Comparison of ENCODE assay signal across 25 cellular contexts in genomic region chr6:131331873-131332759, GRCh38.
DNase-seq lines count a peak whose midpoint lies in the region; ATAC-seq, FAIRE-seq and TF ChIP-seq lines count a peak whose summit lies in the region.
"Had no signal": no experiment of that assay in that cellular context is flagged by ENCODE, and none has a peak within 500 bp of the region (broad histone marks: within the 10 kb centered on the region; RNA-seq: fewer than 3 reads in every experiment).

No MANE protein-coding gene starts in this region.

- no peaks in the 10 kb centered on the region for H3K9me3 Mint-ChIP-seq in naive thymus-derived CD4-positive, alpha-beta T cell
- H3K9me3 Mint-ChIP-seq: CD8-positive, alpha-beta memory T cell had no signal

- H3K23me2 ChIP-seq in H1 (ENCODE audit: low read depth, low read length) = no peaks in the 10 kb centered on the region

- H3K23ac ChIP-seq in H1 (ENCODE audit: insufficient read length) = no peak overlapping the region

- H4K5ac ChIP-seq in H1 (ENCODE audit: insufficient read length, low read depth, low read length) = no peak overlapping the region

- no peak overlapping the region for H3K14ac ChIP-seq in H1 (ENCODE audit: insufficient read length)

- H3K27me3 ChIP-seq in cardiac muscle cell (no peaks in the 10 kb centered on the region), heart left ventricle (no peaks in the 10 kb centered on the region), H1 (replicated peaks in 1 of 4; ENCODE audit: control insufficient read depth in 3 of 4, extremely low read depth in 1 of 4, insufficient read depth in 3 of 4, low read length in 3 of 4) (no peaks in the 10 kb centered on the region), pancreas (no peaks in the 10 kb centered on the region)
- H3K27me3 ChIP-seq in naive thymus-derived CD4-positive, alpha-beta T cell (ENCODE audit: control insufficient read depth in 2 of 2, insufficient read depth in 2 of 2, low read length in 2 of 2) = no peaks in the 10 kb centered on the region

- no peak overlapping the region for H4K8ac ChIP-seq in H1 (ENCODE audit: extremely low read depth, insufficient read depth, low read length)

- no peak for DNase-seq in cardiac muscle cell (ENCODE audit: low read depth in 1 of 2, low spot score in 1 of 2)
- DNase-seq in heart left ventricle = no peak
- DNase-seq in H1 (ENCODE audit: low read depth in 1 of 2, low spot score in 2 of 2) = no peak
- no peak for DNase-seq in naive thymus-derived CD4-positive, alpha-beta T cell
- DNase-seq in NAMALWA (ENCODE audit: low spot score) = no peak
- DNase-seq in pancreas = no peak
- no peak for DNase-seq in SKM-1 treated with dmso at 0.1 percent for 144 hours (lab: John Stamatoyannopoulos, UW; ENCODE audit: unreplicated experiment)
- DNase-seq in HTR-8/SVneo (ENCODE audit: insufficient read length, low spot score) = no peak
- DNase-seq: AML-193; C1 segment of cervical spinal cord; Calu3; CD8-positive, alpha-beta memory T cell; DMS153; GOT3; KG1; NCI-H1105 treated with DMSO at 0.1 percent for 48 hours; NCI-H2081; NCI-H2171; NCI-H345; NCI-H524 treated with DMSO at 0.1 percent for 48 hours; PC-3; Right ventricle myocardium superior had no signal

- no peaks in the 10 kb centered on the region for H3K27me3 Mint-ChIP-seq in naive thymus-derived CD4-positive, alpha-beta T cell
- H3K27me3 Mint-ChIP-seq: CD8-positive, alpha-beta memory T cell had no signal

- no peak overlapping the region for H2BK120ac ChIP-seq in H1 (replicated peaks; ENCODE audit: low read depth, low read length)

- no peak for TF ChIP-seq RAD21 in H1 (IDR thresholded peaks at IDR 0.05 in 1 of 2, conservative IDR thresholded peaks at IDR 0.05 in 1 of 2; ENCODE audit: low read depth in 2 of 2, low read length in 2 of 2)

- H3K36me3 ChIP-seq in cardiac muscle cell (no peaks in the 10 kb centered on the region), heart left ventricle (no peaks in the 10 kb centered on the region), H1 (ENCODE audit: control insufficient read depth in 2 of 4, insufficient read depth in 4 of 4, low read length in 3 of 4) (peaks cover 0 to 5% (median 0%) of the 10 kb centered on the region in 4 experiments; a peak in 1 of 8 replicates), pancreas (no peaks in the 10 kb centered on the region)
- H3K36me3 ChIP-seq in naive thymus-derived CD4-positive, alpha-beta T cell (ENCODE audit: control insufficient read depth in 2 of 3, insufficient read depth in 3 of 3, low read length in 3 of 3) = no peaks in the 10 kb centered on the region

- H3K4me2 ChIP-seq in H1 (ENCODE audit: insufficient read depth in 1 of 2, low read depth in 2 of 2, low read length in 2 of 2) = no peak overlapping the region

- no peaks in the 10 kb centered on the region for H3K79me2 ChIP-seq in H1 (ENCODE audit: control insufficient read depth in 1 of 2, insufficient read depth in 2 of 2, low read length in 2 of 2)

- no peak overlapping the region for H2BK20ac ChIP-seq in H1 (ENCODE audit: low read length)

- H2BK5ac ChIP-seq in H1 (ENCODE audit: low read depth, low read length) = no peak overlapping the region

- no peaks in the 10 kb centered on the region for H4K20me1 ChIP-seq in H1 (replicated peaks in 1 of 2; ENCODE audit: control insufficient read depth in 1 of 2, insufficient read depth in 2 of 2, low read length in 2 of 2)

- H2AK5ac ChIP-seq in H1 (ENCODE audit: low read depth, low read length) = no peak overlapping the region

- H3K4me1 ChIP-seq in cardiac muscle cell (ENCODE audit: low read depth) (peaks cover 11% of the 10 kb centered on the region), heart left ventricle (no peaks in the 10 kb centered on the region), H1 (replicated peaks in 1 of 4; ENCODE audit: control insufficient read depth in 3 of 4, insufficient read depth in 4 of 4, low read length in 3 of 4) (peaks cover 0 to 9% (median 2%) of the 10 kb centered on the region in 4 experiments; a peak in 2 of 7 replicates), pancreas (peaks cover 0 to 5% (median 0%) of the 10 kb centered on the region in 3 donors)
- H3K4me1 ChIP-seq in naive thymus-derived CD4-positive, alpha-beta T cell (ENCODE audit: control insufficient read depth in 2 of 2, insufficient read depth in 2 of 2, low read length in 2 of 2) = no peaks in the 10 kb centered on the region

- peaks cover 0 to 15% (median 0%) of the 10 kb centered on the region in 5 donors for H3K36me3 Mint-ChIP-seq in naive thymus-derived CD4-positive, alpha-beta T cell
- H3K36me3 Mint-ChIP-seq: CD8-positive, alpha-beta memory T cell had no signal

- H3K18ac ChIP-seq in H1 (ENCODE audit: extremely low read depth, low read length) = peak overlapping the region; percentile 5; the same call in 1 of the 2 replicates

- no peak overlapping the region for H2AFZ ChIP-seq in H1 (ENCODE audit: low read length)

- H3K4ac ChIP-seq in H1 (replicated peaks; ENCODE audit: insufficient read length, low read depth, low read length) = no peak overlapping the region

- intact Hi-C loops in heart left ventricle (cut with DNase I) (loop anchor here in 1 of 10 donors (10.0 kb wide), 1 partner anchor 123 kb away; no protein-coding TSS in a partner anchor), pancreas (cut with DNase I) (no loop called here)
- intact Hi-C loops in naive thymus-derived CD4-positive, alpha-beta T cell (cut with micrococcal nuclease) = no loop called here

- no peaks in the 10 kb centered on the region for H3K9me3 ChIP-seq in cardiac muscle cell (ENCODE audit: low read depth)
- no peaks in the 10 kb centered on the region for H3K9me3 ChIP-seq in heart left ventricle
- H3K9me3 ChIP-seq in H1 (ENCODE audit: insufficient read depth in 2 of 2, low read depth in 1 of 2, low read length in 1 of 2) = no peaks in the 10 kb centered on the region
- H3K9me3 ChIP-seq in naive thymus-derived CD4-positive, alpha-beta T cell (ENCODE audit: control insufficient read depth in 2 of 3, low read length in 3 of 3) = no peaks in the 10 kb centered on the region
- no peaks in the 10 kb centered on the region for H3K9me3 ChIP-seq in pancreas

- no peak overlapping the region for H2BK15ac ChIP-seq in H1 (ENCODE audit: low read length)

- peak overlapping the region; percentile 47 for H3K27ac ChIP-seq in cardiac muscle cell
- H3K27ac ChIP-seq in heart left ventricle = no peak overlapping the region
- no peak overlapping the region for H3K27ac ChIP-seq in H1 (ENCODE audit: low read depth, low read length)
- no peak overlapping the region for H3K27ac ChIP-seq in naive thymus-derived CD4-positive, alpha-beta T cell (ENCODE audit: low read depth, low read length)
- H3K27ac ChIP-seq in pancreas = no peak overlapping the region

- ATAC-seq in heart left ventricle (no peak), pancreas (no peak)
- peak; percentile 74 for ATAC-seq in naive thymus-derived CD4-positive, alpha-beta T cell
- ATAC-seq: HepG2, PC-3 had no signal

- TF ChIP-seq CTCF in cardiac muscle cell (IDR thresholded peaks at IDR 0.05; ENCODE audit: low read depth, low read length) (no peak), heart left ventricle (IDR thresholded peaks at IDR 0.05) (no peak), H1 (IDR thresholded peaks at IDR 0.05; ENCODE audit: control extremely low read depth in 1 of 3, insufficient read depth in 1 of 3, low read depth in 1 of 3, low read length in 3 of 3) (no peak), pancreas (IDR thresholded peaks at IDR 0.05) (no peak)

- no peak overlapping the region for H4K91ac ChIP-seq in H1 (replicated peaks; ENCODE audit: insufficient read length, low read length)

- WGBS in heart left ventricle, 4 donors = 76 to 85% (median 80%) methylated on average over 5 of the region's 5 CpGs
- 93% methylated on average over 5 of the region's 5 CpGs; no CpG with 5 or more reads in 1 of the 2 experiments for whole genome bisulfite sequencing in H1 (ENCODE audit: extremely low coverage in 1 of 2, insufficient coverage in 1 of 2, insufficient read length in 1 of 2, insufficient replicate concordance in 2 of 2, low coverage in 1 of 2, low lambda C conversion rate in 2 of 2, missing lambda C conversion rate in 1 of 2), 2 experiments
- WGBS in pancreas, 2 donors = 83 to 85% methylated on average over 5 of the region's 5 CpGs

- FAIRE-seq in H1 (lab: Jason Lieb, UNC) = no peak
- FAIRE-seq in pancreas (lab: Jason Lieb, UNC) = no peak
- no peak for FAIRE-seq in HTR-8/SVneo (lab: Jason Lieb, UNC)
- FAIRE-seq: G401.6, GM12892, HepG2 had no signal

- CTCF ChIA-PET in H1 (lab: Charles Lee; ENCODE audit: partially characterized antibody) = interaction anchor here (1.2 kb wide), 1 partner anchor 19 kb away, joined by 3 read pairs; no protein-coding TSS in a partner anchor
- CTCF ChIA-PET in naive thymus-derived CD4-positive, alpha-beta T cell (lab: Charles Lee) = no interaction called here

- no peak overlapping the region for H3K4me3 Mint-ChIP-seq in naive thymus-derived CD4-positive, alpha-beta T cell
- H3K4me3 Mint-ChIP-seq: CD8-positive, alpha-beta memory T cell had no signal

- POLR2A ChIA-PET in H1 (lab: Charles Lee; ENCODE audit: partially characterized antibody) = interaction anchor here (1.5 kb wide), 1 partner anchor 49 kb away, joined by 4 read pairs; no protein-coding TSS in a partner anchor
- POLR2A ChIA-PET in naive thymus-derived CD4-positive, alpha-beta T cell (lab: Charles Lee) = no interaction called here

- H3K4me3 ChIP-seq in cardiac muscle cell (no peak overlapping the region), heart left ventricle (no peak overlapping the region), H1 (ENCODE audit: extremely low read depth in 1 of 4, insufficient read depth in 2 of 4, low read depth in 3 of 4, low read length in 4 of 4) (no peak overlapping the region), pancreas (no peak overlapping the region)
- no peak overlapping the region for H3K4me3 ChIP-seq in naive thymus-derived CD4-positive, alpha-beta T cell (ENCODE audit: low read length)

- TF ChIP-seq EP300 in H1 (IDR thresholded peaks at IDR 0.05; ENCODE audit: borderline replicate concordance in 1 of 2, low read depth in 2 of 2, low read length in 2 of 2) = no peak

- peak overlapping the region; percentile 22; the same call in 1 of the 2 replicates for H2BK12ac ChIP-seq in H1 (ENCODE audit: low read depth, low read length)

- no peak overlapping the region for H3K9ac ChIP-seq in H1 (replicated peaks in 1 of 4; ENCODE audit: extremely low read depth in 1 of 4, low read depth in 3 of 4, low read length in 3 of 4)

- peaks cover 0 to 5% (median 0%) of the 10 kb centered on the region in 7 donors for H3K4me1 Mint-ChIP-seq in naive thymus-derived CD4-positive, alpha-beta T cell
- H3K4me1 Mint-ChIP-seq: CD8-positive, alpha-beta memory T cell had no signal

- H3K79me1 ChIP-seq in H1 (ENCODE audit: low read depth, low read length) = no peaks in the 10 kb centered on the region

- TF ChIP-seq POLR2A in heart left ventricle (IDR thresholded peaks at IDR 0.05) (no peak), H1 (IDR thresholded peaks at IDR 0.05; ENCODE audit: control extremely low read depth in 1 of 2, low read depth in 2 of 2, low read length in 2 of 2) (no peak)

- H3K27ac Mint-ChIP-seq in naive thymus-derived CD4-positive, alpha-beta T cell = no peak overlapping the region

- H3K56ac ChIP-seq in H1 (replicated peaks; ENCODE audit: insufficient read length, low read depth, low read length) = no peak overlapping the region

TF ChIP-seq in H1, 55 proteins besides CTCF, POLR2A, EP300 and RAD21 (continues in another document):
- TF ChIP-seq CTBP2 (IDR thresholded peaks at IDR 0.05; ENCODE audit: borderline replicate concordance, insufficient read depth, insufficient read length, low read length) (no peak), KDM5A (IDR thresholded peaks at IDR 0.05; ENCODE audit: low read length) (no peak)
